ENCODE assay signal across 17 cellular contexts in genomic region chr11:57203359-57203758, GRCh38. TPM values are rescaled to one million over a fixed set of nuclear protein-coding genes. Genes with fewer than 3 reads are reported as not detected.
DNase-seq lines count a peak whose midpoint lies in the region; ATAC-seq, FAIRE-seq and TF ChIP-seq lines count a peak whose summit lies in the region.
"Had no signal": no experiment of that assay in that cellular context is flagged by ENCODE, and none has a peak within 500 bp of the region (broad histone marks: within the 10 kb centered on the region; RNA-seq: fewer than 3 reads in every experiment).

No MANE protein-coding gene starts in this region.

- peak; percentile 26 for FAIRE-seq in endometrium (lab: Jason Lieb, UNC)
- FAIRE-seq: D721Med had no signal

- WGBS in sigmoid colon, 2 donors = 48 to 73% methylated on average over 3 of the region's 3 CpGs

- TF ChIP-seq CTCF in sigmoid colon (IDR thresholded peaks at IDR 0.05) = no peak

- in situ Hi-C loops in KBM-7 (cut with MboI; ENCODE audit: low pct_unique_long_range_greater_than_20kb, low sequenced_read_pairs) = no loop called here

- H3K27ac ChIP-seq in sigmoid colon = no peak overlapping the region
- H3K27ac ChIP-seq: foreskin keratinocyte had no signal

- intact Hi-C loops in left colon (cut with DNase I, micrococcal nuclease) = no loop called here
- intact Hi-C loops in sigmoid colon (cut with DNase I) = no loop called here

- ATAC-seq in left colon = no peak
- ATAC-seq: activated CD4-positive, CD25-positive, alpha-beta regulatory T cell treated with anti-CD3 and anti-CD28 coated beads, Interleukin-2, amount 50 U/mL, for 24 hours; foreskin keratinocyte had no signal

- TF ChIP-seq EP300 in sigmoid colon (IDR thresholded peaks at IDR 0.05) = no peak

- no peaks in the 10 kb centered on the region for H3K9me3 ChIP-seq in sigmoid colon

- no peaks in the 10 kb centered on the region for H3K27me3 ChIP-seq in sigmoid colon

- no peaks in the 10 kb centered on the region for H3K36me3 ChIP-seq in sigmoid colon

- no peak overlapping the region for H3K4me3 ChIP-seq in sigmoid colon

- peaks cover 0 to 9% (median 0%) of the 10 kb centered on the region in 4 donors for H3K4me1 ChIP-seq in sigmoid colon
- H3K4me1 ChIP-seq: foreskin keratinocyte had no signal

- DNase-seq in EH (ENCODE audit: low read depth) (peak; percentile 54), left colon (peak; percentile 25 to 44), sigmoid colon (peak; percentile 90), foreskin melanocyte (no peak), activated gamma-delta T cell treated with Interleukin-2 at 50 U/mL for 16 hours (no peak), KBM-7 (no peak)
- DNase-seq in effector CD4-positive, alpha-beta T cell = no peak
- DNase-seq: foreskin keratinocyte; MV-4-11; posterior cingulate gyrus; stimulated activated CD4-positive, alpha-beta T cell treated with anti-CD3 and anti-CD28 coated beads, Interleukin-2, amount 100 ng/mL, for 24 hours; stimulated activated CD8-positive, alpha-beta memory T cell treated with anti-CD3 and anti-CD28 coated beads, Interleukin-4, amount 100 ng/mL, for 48 hours had no signal

- TF ChIP-seq POLR2A in sigmoid colon (IDR thresholded peaks at IDR 0.05) = no peak

RNA-seq across cellular contexts. Expression of gene LRRC55, which starts 21.6 kb away (rescaled TPM):
- total RNA-seq in left colon (under 1 TPM; 0.09 to 0.45 TPM), sigmoid colon (1 to 10 TPM in 1 of 4 donors, under 1 TPM in 3; 0.66 to 1.4 (median 0.89) TPM)
- polyA plus RNA-seq in sigmoid colon = under 1 TPM in 1 of 3 donors, not detected in 2; 0.63 TPM
- total RNA-seq: foreskin keratinocyte, H4, mononuclear cell had no signal
- polyA plus RNA-seq: foreskin keratinocyte had no signal

RNA-seq across cellular contexts. Expression of gene APLNR, which starts 33.7 kb away (rescaled TPM):
- 1 to 10 TPM; 3.5 to 3.6 TPM for total RNA-seq in left colon
- 1 to 10 TPM in 1 of 4 donors, under 1 TPM in 3; 0.54 to 1.8 (median 0.77) TPM for total RNA-seq in sigmoid colon
- polyA plus RNA-seq in sigmoid colon = 1 to 10 TPM in 1 of 3 donors, under 1 TPM in 2; under 0.01 to 2.6 (median 0.46) TPM
- total RNA-seq: foreskin keratinocyte, mononuclear cell had no signal
- polyA plus RNA-seq: foreskin keratinocyte had no signal

Comparison
In these comparisons a context has a peak if more than half of its experiments do, and no peak if none do; other contexts are left out.
1. DNase-seq: peak in EH (single experiment), left colon (2 of 2) and sigmoid colon (single experiment); none in foreskin melanocyte (single experiment), effector CD4-positive, alpha-beta T cell (single experiment), activated gamma-delta T cell treated with Interleukin-2 at 50 U/mL for 16 hours (single experiment) and KBM-7 (single experiment).